Comparison of ENCODE assay signal across 1 cellular context in genomic region chr2:43190305-43191052, GRCh38.
TF ChIP-seq lines count a peak whose summit lies in the region.

No MANE protein-coding gene starts in this region.

TF ChIP-seq in K562, 482 proteins besides CTCF, POLR2A, EP300 and RAD21 (continued from another document and continues in another):
- no peak for TF ChIP-seq IRF9 (tag; IDR thresholded peaks at IDR 0.05)
- no peak for TF ChIP-seq POLR2AphosphoS2 (IDR thresholded peaks at IDR 0.05; ENCODE audit: low read length)
- TF ChIP-seq MYBL2 (IDR thresholded peaks at IDR 0.05; ENCODE audit: low read depth): no peak
- no peak for TF ChIP-seq MYBL2 (CRISPR knock-in tag; IDR thresholded peaks at IDR 0.05; ENCODE audit: borderline replicate concordance)
- TF ChIP-seq HDGF (IDR thresholded peaks at IDR 0.05): no peak
- peak; percentile 82; the same call in 1 of the 2 replicates for TF ChIP-seq SMARCC2 (IDR thresholded peaks at IDR 0.05; ENCODE audit: low read depth)
- no peak for TF ChIP-seq PRPF4 (IDR thresholded peaks at IDR 0.05; ENCODE audit: insufficient read depth, low read depth, low read length, poor library complexity, severe bottlenecking)
- no peak for TF ChIP-seq THRA (IDR thresholded peaks at IDR 0.05)
- TF ChIP-seq RCOR1 (IDR thresholded peaks at IDR 0.05; ENCODE audit: borderline replicate concordance in 1 of 2, low read depth in 2 of 2, low read length in 2 of 2): peak in 1 of 2 experiments; percentile 85; a peak in 2 of 4 replicates
- TF ChIP-seq RBM17 (IDR thresholded peaks at IDR 0.05; ENCODE audit: borderline replicate concordance, low read depth, low read length): no peak
- TF ChIP-seq ZNF407 (IDR thresholded peaks at IDR 0.05; ENCODE audit: low read depth): no peak
- peak; percentile 65 for TF ChIP-seq HNRNPLL (IDR thresholded peaks at IDR 0.05; ENCODE audit: low read depth, low read length, poor library complexity, severe bottlenecking)
- TF ChIP-seq GABPB1 (CRISPR knock-in tag; IDR thresholded peaks at IDR 0.05): no peak
- no peak for TF ChIP-seq CHD7 (IDR thresholded peaks at IDR 0.05; ENCODE audit: low read depth, low read length)
- no peak for TF ChIP-seq NR1H2 (CRISPR knock-in tag; IDR thresholded peaks at IDR 0.05)
- TF ChIP-seq ARID3B (CRISPR knock-in tag; IDR thresholded peaks at IDR 0.05; ENCODE audit: borderline replicate concordance): peak; percentile 68; the same call in 1 of the 2 replicates
- no peak for TF ChIP-seq KDM4B (IDR thresholded peaks at IDR 0.05; ENCODE audit: borderline replicate concordance in 2 of 2, low read depth in 1 of 2)
- TF ChIP-seq TRIM24 (IDR thresholded peaks at IDR 0.05): peak in 1 of 2 experiments; percentile 73; a peak in 2 of 4 replicates
- no peak for TF ChIP-seq CBX3 (IDR thresholded peaks at IDR 0.05; ENCODE audit: borderline replicate concordance in 1 of 2, low read length in 2 of 2)
- no peak for TF ChIP-seq ZNF511 (CRISPR knock-in tag; IDR thresholded peaks at IDR 0.05)
- TF ChIP-seq ZNF197 (CRISPR knock-in tag; IDR thresholded peaks at IDR 0.05; ENCODE audit: low read depth): no peak
- TF ChIP-seq PYGO2 (tag; IDR thresholded peaks at IDR 0.05): no peak
- TF ChIP-seq TCF3 (CRISPR knock-in tag; IDR thresholded peaks at IDR 0.05): peak; percentile 97
- no peak for TF ChIP-seq DIDO1 (tag; IDR thresholded peaks at IDR 0.05; ENCODE audit: low read depth)
- TF ChIP-seq ZNF830 (CRISPR knock-in tag; IDR thresholded peaks at IDR 0.05): no peak
- peak; percentile 39; the same call in 1 of the 2 replicates for TF ChIP-seq ID3 (CRISPR knock-in tag; IDR thresholded peaks at IDR 0.05)
- peak; percentile 77; the same call in 1 of the 2 replicates for TF ChIP-seq ID3 (tag; IDR thresholded peaks at IDR 0.05)
- TF ChIP-seq MEF2D (tag; conservative IDR thresholded peaks at IDR 0.05; ENCODE audit: low read depth): no peak
- TF ChIP-seq MIER1 (IDR thresholded peaks at IDR 0.05; ENCODE audit: low read depth): no peak
- TF ChIP-seq ZKSCAN8 (CRISPR knock-in tag; IDR thresholded peaks at IDR 0.05): no peak
- TF ChIP-seq COPS2 (conservative IDR thresholded peaks at IDR 0.05): no peak
- TF ChIP-seq ZNF561 (CRISPR knock-in tag; conservative IDR thresholded peaks at IDR 0.05): no peak
- peak; percentile 4 for TF ChIP-seq PHF20 (IDR thresholded peaks at IDR 0.05; ENCODE audit: partially characterized antibody)
- TF ChIP-seq KLF13 (tag; IDR thresholded peaks at IDR 0.05; ENCODE audit: borderline replicate concordance, low read depth): no peak
- no peak for TF ChIP-seq CEBPB (tag; IDR thresholded peaks at IDR 0.05)
- no peak for TF ChIP-seq SRSF9 (IDR thresholded peaks at IDR 0.05; ENCODE audit: borderline replicate concordance, low read depth, low read length)
- no peak for TF ChIP-seq TAF15 (IDR thresholded peaks at IDR 0.05; ENCODE audit: low read depth, low read length)
